ENCODE assay signal across 8 cellular contexts in the genomic region with DNA sequence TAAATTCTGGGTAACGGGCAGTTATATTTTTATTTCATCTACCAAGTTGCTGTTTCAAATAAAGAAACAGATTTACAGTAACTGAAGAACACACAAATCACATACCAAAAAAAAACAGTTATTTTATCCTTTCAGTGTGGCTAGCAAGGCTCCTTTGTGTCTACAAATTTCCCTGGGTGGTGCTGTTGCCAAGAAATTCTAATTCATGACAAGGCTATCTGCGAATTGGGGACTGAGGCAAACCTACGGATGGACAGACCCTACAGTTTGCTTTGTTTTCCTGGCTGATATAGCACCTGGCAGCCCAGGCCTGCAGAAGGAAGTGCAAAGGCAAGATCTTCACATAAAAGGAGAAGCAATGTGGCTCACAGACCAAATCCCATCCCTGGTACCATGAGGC. TPM values are rescaled to one million over a fixed set of nuclear protein-coding genes. Genes with fewer than 3 reads are reported as not detected.
DNase-seq lines count a peak whose midpoint lies in the region; ATAC-seq and TF ChIP-seq lines count a peak whose summit lies in the region.

No MANE protein-coding gene starts in this region.

- no peak overlapping the region; the same call in 2 of the 3 replicates for H3K4me3 Mint-ChIP-seq in GM23338
- no peak overlapping the region for H3K4me3 Mint-ChIP-seq in stimulated activated effector memory CD8-positive, alpha-beta T cell treated with anti-CD3 and anti-CD28 coated beads, Interleukin-12 subunit alpha, Interleukin-12 subunit beta, amount 100 ng/mL, for 72 hours

- H2AFZ ChIP-seq in GM23338 (no peak overlapping the region), fibroblast of lung (ENCODE audit: low read length) (no peak overlapping the region)

- H3K4me1 ChIP-seq in GM23338 (ENCODE audit: insufficient read depth) (peaks cover 58% of the 10 kb centered on the region), Peyer's patch (peaks cover 0 to 11% (median 0%) of the 10 kb centered on the region in 4 donors), fibroblast of lung (ENCODE audit: control insufficient read depth, extremely low read depth, insufficient read depth, low read length) (peaks cover 9% of the 10 kb centered on the region)

- peaks cover 74% of the 10 kb centered on the region for H3K4me1 Mint-ChIP-seq in GM23338
- peaks cover 46% of the 10 kb centered on the region for H3K4me1 Mint-ChIP-seq in stimulated activated effector memory CD8-positive, alpha-beta T cell treated with anti-CD3 and anti-CD28 coated beads, Interleukin-12 subunit alpha, Interleukin-12 subunit beta, amount 100 ng/mL, for 72 hours

- H3K36me3 Mint-ChIP-seq in GM23338 (ENCODE audit: low read depth) = no peaks in the 10 kb centered on the region
- H3K36me3 Mint-ChIP-seq in stimulated activated effector memory CD8-positive, alpha-beta T cell treated with anti-CD3 and anti-CD28 coated beads, Interleukin-12 subunit alpha, Interleukin-12 subunit beta, amount 100 ng/mL, for 72 hours = peaks cover 14% of the 10 kb centered on the region

- ATAC-seq in GM23338 = no peak
- no peak for ATAC-seq in GM21723 (IDR thresholded peaks at IDR 0.05; ENCODE audit: unreplicated experiment)
- ATAC-seq in stimulated activated effector memory CD8-positive, alpha-beta T cell treated with anti-CD3 and anti-CD28 coated beads, Interleukin-12 subunit alpha, Interleukin-12 subunit beta, amount 100 ng/mL, for 72 hours = no peak
- no peak for ATAC-seq in HG03521 (IDR thresholded peaks at IDR 0.05; ENCODE audit: unreplicated experiment)
- no peak for ATAC-seq in GM21529 (IDR thresholded peaks at IDR 0.05; ENCODE audit: unreplicated experiment)

- H3K36me3 ChIP-seq in GM23338 (ENCODE audit: insufficient read depth) = no peaks in the 10 kb centered on the region
- no peaks in the 10 kb centered on the region for H3K36me3 ChIP-seq in Peyer's patch
- no peaks in the 10 kb centered on the region for H3K36me3 ChIP-seq in fibroblast of lung (ENCODE audit: control insufficient read depth, insufficient read depth, low read length)

- no peaks in the 10 kb centered on the region; the same call in 1 of the 2 replicates for H3F3A ChIP-seq in GM23338 (replicated peaks; ENCODE audit: low read depth)

- TF ChIP-seq POLR2A in Peyer's patch (IDR thresholded peaks at IDR 0.05) = no peak

- TF ChIP-seq CTCF in GM23338 (conservative IDR thresholded peaks at IDR 0.05; ENCODE audit: low read depth in 2 of 2) = peak in 1 of 2 experiments; percentile 13; a peak in 1 of 4 replicates
- TF ChIP-seq CTCF in Peyer's patch (IDR thresholded peaks at IDR 0.05) = no peak
- TF ChIP-seq CTCF in fibroblast of lung (conservative IDR thresholded peaks at IDR 0.05 in 1 of 2, IDR thresholded peaks at IDR 0.05 in 1 of 2; ENCODE audit: low read depth in 1 of 2, low read length in 2 of 2) = no peak

- H3K79me2 ChIP-seq in GM23338 (replicated peaks; ENCODE audit: insufficient read depth) (peaks cover 93% of the 10 kb centered on the region), fibroblast of lung (ENCODE audit: control insufficient read depth, insufficient read depth, low read length) (peaks cover 91% of the 10 kb centered on the region)

- H3K27me3 Mint-ChIP-seq in GM23338 (ENCODE audit: insufficient read depth, low read depth, poor library complexity) = peaks cover 20% of the 10 kb centered on the region

- H3K4me3 ChIP-seq in GM23338 = 0 out of 2 replicates have a peak overlapping the region, but pooled peaks have one; percentile 13
- no peak overlapping the region for H3K4me3 ChIP-seq in Peyer's patch
- H3K4me3 ChIP-seq in fibroblast of lung (replicated peaks in 1 of 4; ENCODE audit: control extremely low read depth in 1 of 4, insufficient read depth in 1 of 4, low read depth in 3 of 4, low read length in 4 of 4) = peak overlapping the region in 1 of 4 experiments; percentile 98

- H3K27ac ChIP-seq in GM23338 (ENCODE audit: low read depth) (no peak overlapping the region), Peyer's patch (peak overlapping the region in 3 of 4 donors; percentile 1 to 99 (median 99)), fibroblast of lung (ENCODE audit: insufficient read depth, low read length) (no peak overlapping the region)

- peak overlapping the region; percentile 91 for H3K4me2 ChIP-seq in GM23338
- H3K4me2 ChIP-seq in fibroblast of lung (ENCODE audit: extremely low read depth, insufficient read depth, low read length) = peak overlapping the region; percentile 68

- no peaks in the 10 kb centered on the region for H3K9me3 Mint-ChIP-seq in GM23338
- no peaks in the 10 kb centered on the region for H3K9me3 Mint-ChIP-seq in stimulated activated effector memory CD8-positive, alpha-beta T cell treated with anti-CD3 and anti-CD28 coated beads, Interleukin-12 subunit alpha, Interleukin-12 subunit beta, amount 100 ng/mL, for 72 hours

- no peak overlapping the region for H3K27ac Mint-ChIP-seq in GM23338
- no peak overlapping the region for H3K27ac Mint-ChIP-seq in stimulated activated effector memory CD8-positive, alpha-beta T cell treated with anti-CD3 and anti-CD28 coated beads, Interleukin-12 subunit alpha, Interleukin-12 subunit beta, amount 100 ng/mL, for 72 hours

- no peaks in the 10 kb centered on the region for H3K9me2 ChIP-seq in GM23338 (ENCODE audit: insufficient read depth)

- H3K27me3 ChIP-seq in GM23338 (ENCODE audit: insufficient read depth) = peaks cover 5% of the 10 kb centered on the region; the same call in 1 of the 2 replicates
- no peaks in the 10 kb centered on the region for H3K27me3 ChIP-seq in Peyer's patch
- H3K27me3 ChIP-seq in fibroblast of lung (ENCODE audit: control insufficient read depth, insufficient read depth, low read length) = no peaks in the 10 kb centered on the region

- H3K9me3 ChIP-seq in Peyer's patch = no peaks in the 10 kb centered on the region
- H3K9me3 ChIP-seq in fibroblast of lung (ENCODE audit: control insufficient read depth, insufficient read depth, low read depth, low read length) = no peaks in the 10 kb centered on the region

- DNase-seq in GM23338 (ENCODE audit: low spot score) = no peak
- no peak for DNase-seq in Peyer's patch
- peak in 1 of 2 donors; percentile 18 for DNase-seq in fibroblast of lung (ENCODE audit: low read depth in 2 of 2)
- peak; percentile 38 for DNase-seq in retina
- DNase-seq in stimulated activated effector memory CD8-positive, alpha-beta T cell treated with anti-CD3 and anti-CD28 coated beads, Interleukin-12 subunit alpha, Interleukin-12 subunit beta, amount 100 ng/mL, for 72 hours (ENCODE audit: low spot score in 2 of 2) = no peak

- no peak overlapping the region for H3K9ac ChIP-seq in fibroblast of lung (ENCODE audit: insufficient read depth, low read length)

- H4K20me1 ChIP-seq in GM23338 (replicated peaks; ENCODE audit: insufficient read depth) (no peaks in the 10 kb centered on the region), fibroblast of lung (ENCODE audit: control insufficient read depth, extremely low read depth, insufficient read depth, low read length) (no peaks in the 10 kb centered on the region)

RNA-seq across cellular contexts. Expression of a gene that starts 4.5 kb away (rescaled TPM):
- 11.1 and 15.4 TPM in 2 replicates for total RNA-seq in GM23338 (2014; rRNA removed; shearing (Covaris generic))
- polyA plus RNA-seq in GM23338 (2016; fragmentation: Nextera tagmentation; extraction: Ambion mirVana) = 5.7 and 7.6 TPM in 2 replicates
- total RNA-seq in Peyer's patch = 10 to 100 TPM; 22.5 to 63.5 (median 37.1) TPM
- total RNA-seq in fibroblast of lung = 11.3 and 12.9 TPM in 2 replicates
- polyA plus RNA-seq in fibroblast of lung = 15.4 and 21.0 TPM in 2 replicates
- polyA plus RNA-seq in fibroblast of lung (2012) = 7.7 and 15.8 TPM in 2 replicates
- 101 and 108 TPM in 2 replicates for polyA minus RNA-seq in fibroblast of lung (ENCODE audit: low replicate concordance)

Comparison
In these comparisons a context has a peak if more than half of its experiments do, and no peak if none do; other contexts are left out.
1. H3K27ac ChIP-seq: peak in Peyer's patch (3 of 4); none in GM23338 (single experiment) and fibroblast of lung (single experiment).